Comparison of ENCODE assay signal across 1 cellular context in the genomic region with DNA sequence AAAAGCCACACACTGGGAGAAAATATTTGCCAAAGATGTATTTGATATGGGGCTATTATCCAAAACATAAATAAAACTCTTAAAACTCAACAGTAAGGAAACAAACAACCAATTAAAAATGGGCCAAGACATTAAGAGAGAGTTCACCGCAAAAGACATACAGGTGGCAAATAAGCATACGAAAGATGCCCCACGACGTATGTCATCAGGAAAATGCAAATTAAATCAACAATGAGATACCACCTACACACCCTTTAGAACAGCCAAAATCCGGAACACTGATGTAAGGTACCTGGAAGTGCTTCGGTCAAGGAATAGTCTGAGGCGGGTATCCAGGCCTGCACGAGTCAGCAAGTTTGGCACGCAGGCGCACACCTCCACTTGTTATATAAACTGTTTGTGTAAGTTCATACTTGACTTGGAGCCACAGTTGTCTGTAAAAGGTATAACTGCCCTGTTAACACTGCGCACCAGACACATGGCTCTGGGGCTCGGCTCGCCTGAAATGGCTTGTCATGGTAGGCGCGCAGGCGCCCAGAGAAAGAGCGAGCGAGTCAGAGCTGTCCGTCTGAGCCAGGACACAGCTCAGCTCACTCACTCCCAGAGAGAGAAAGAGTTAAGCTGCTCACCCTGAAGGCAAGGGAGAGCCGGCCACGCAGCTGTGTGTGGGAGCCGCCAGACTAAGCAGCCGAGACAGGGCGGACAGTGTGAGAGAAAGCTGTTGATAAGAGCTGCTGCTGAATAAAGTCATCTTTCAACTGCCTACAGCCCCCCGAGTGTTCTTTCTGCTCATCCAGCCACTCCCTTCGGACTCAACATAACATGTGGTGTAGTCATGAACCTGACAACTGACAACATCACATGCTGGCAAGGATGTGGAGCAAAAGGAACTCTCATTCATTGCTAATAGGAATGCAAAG.
TF ChIP-seq lines count a peak whose summit lies in the region.

No MANE protein-coding gene starts in this region.

TF ChIP-seq in K562, 482 proteins besides CTCF, POLR2A, EP300 and RAD21 (continued from another document and continues in another):
- no peak for TF ChIP-seq ZNF318 (IDR thresholded peaks at IDR 0.05; ENCODE audit: borderline replicate concordance in 1 of 2, low read depth in 1 of 2)
- no peak for TF ChIP-seq TEAD2 (tag; IDR thresholded peaks at IDR 0.05)
- no peak for TF ChIP-seq DDX20 (tag; IDR thresholded peaks at IDR 0.05; ENCODE audit: low read depth)
- TF ChIP-seq, protein P1, sequence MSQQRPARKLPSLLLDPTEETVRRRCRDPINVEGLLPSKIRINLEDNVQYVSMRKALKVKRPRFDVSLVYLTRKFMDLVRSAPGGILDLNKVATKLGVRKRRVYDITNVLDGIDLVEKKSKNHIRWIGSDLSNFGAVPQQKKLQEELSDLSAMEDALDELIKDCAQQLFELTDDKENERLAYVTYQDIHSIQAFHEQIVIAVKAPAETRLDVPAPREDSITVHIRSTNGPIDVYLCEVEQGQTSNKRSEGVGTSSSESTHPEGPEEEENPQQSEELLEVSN (IDR thresholded peaks at IDR 0.05; ENCODE audit: borderline replicate concordance in 1 of 2, extremely low read depth in 1 of 2, insufficient read depth in 1 of 2, insufficient read length in 1 of 2, low read depth in 1 of 2, low read length in 1 of 2, poor library complexity in 1 of 2, severe bottlenecking in 1 of 2), result peak; percentile 24 to 41
- no peak for TF ChIP-seq ZNF507 (tag; conservative IDR thresholded peaks at IDR 0.05)
- no peak for TF ChIP-seq KAT7 (CRISPR knock-in tag; IDR thresholded peaks at IDR 0.05; ENCODE audit: borderline replicate concordance)
- peak; percentile 98 for TF ChIP-seq TFAP4 (CRISPR knock-in tag; IDR thresholded peaks at IDR 0.05; ENCODE audit: borderline replicate concordance)
- peak in 1 of 2 experiments; percentile 77; a peak in 1 of 4 replicates for TF ChIP-seq UBTF (IDR thresholded peaks at IDR 0.05; ENCODE audit: borderline replicate concordance in 1 of 2, low read depth in 2 of 2, low read length in 2 of 2)
- peak; percentile 39; the same call in 1 of the 2 replicates for TF ChIP-seq ZNF584 (CRISPR knock-in tag; IDR thresholded peaks at IDR 0.05; ENCODE audit: low read depth)
- TF ChIP-seq POLR2AphosphoS5 (IDR thresholded peaks at IDR 0.05; ENCODE audit: control insufficient read depth, insufficient read depth, low read depth, low read length), result peak; percentile 83
- peak; percentile 71 for TF ChIP-seq CXXC5 (CRISPR knock-in tag; IDR thresholded peaks at IDR 0.05)
- TF ChIP-seq ZNF431 (CRISPR knock-in tag; IDR thresholded peaks at IDR 0.05), result peak; percentile 79; the same call in 1 of the 2 replicates
- peak; percentile 52 for TF ChIP-seq PRDM10 (IDR thresholded peaks at IDR 0.05; ENCODE audit: partially characterized antibody)
- TF ChIP-seq, protein P2, sequence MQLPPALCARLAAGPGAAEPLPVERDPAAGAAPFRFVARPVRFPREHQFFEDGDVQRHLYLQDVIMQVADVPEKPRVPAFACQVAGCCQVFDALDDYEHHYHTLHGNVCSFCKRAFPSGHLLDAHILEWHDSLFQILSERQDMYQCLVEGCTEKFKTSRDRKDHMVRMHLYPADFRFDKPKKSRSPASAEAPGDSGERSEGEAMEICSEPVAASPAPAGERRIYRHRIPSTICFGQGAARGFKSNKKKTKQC (CRISPR knock-in tag; IDR thresholded peaks at IDR 0.05), result 0 out of 2 replicates have a peak, but pooled peaks have one; percentile 46
- TF ChIP-seq MXD1 (CRISPR knock-in tag; IDR thresholded peaks at IDR 0.05; ENCODE audit: borderline replicate concordance, poor library complexity, severe bottlenecking), result no peak
- no peak for TF ChIP-seq ILK (tag; IDR thresholded peaks at IDR 0.05; ENCODE audit: borderline replicate concordance, low read depth)
- TF ChIP-seq DMBX1 (CRISPR knock-in tag; IDR thresholded peaks at IDR 0.05; ENCODE audit: borderline replicate concordance), result 0 out of 2 replicates have a peak, but pooled peaks have one; percentile 3
- no peak for TF ChIP-seq HDAC6 (IDR thresholded peaks at IDR 0.05; ENCODE audit: low read depth, low read length)
- TF ChIP-seq SMARCA5 (IDR thresholded peaks at IDR 0.05), result peak; percentile 33; the same call in 1 of the 2 replicates
- no peak for TF ChIP-seq EZH2 (IDR thresholded peaks at IDR 0.05; ENCODE audit: borderline replicate concordance, low read depth, low read length)
- no peak for TF ChIP-seq ZBTB8A (IDR thresholded peaks at IDR 0.05; ENCODE audit: partially characterized antibody)
- TF ChIP-seq HNRNPLL (IDR thresholded peaks at IDR 0.05; ENCODE audit: low read depth, low read length, poor library complexity, severe bottlenecking), result no peak
- TF ChIP-seq SMAD4 (CRISPR knock-in tag; conservative IDR thresholded peaks at IDR 0.05), result peak; percentile 99
- peak; percentile 56; the same call in 1 of the 2 replicates for TF ChIP-seq KLF1 (tag; IDR thresholded peaks at IDR 0.05)
- TF ChIP-seq NFE2 (IDR thresholded peaks at IDR 0.05; ENCODE audit: low read depth), result peak; percentile 99
- TF ChIP-seq LCOR (CRISPR knock-in tag; IDR thresholded peaks at IDR 0.05), result peak; percentile 73
- TF ChIP-seq CSDE1 (IDR thresholded peaks at IDR 0.05), result peak in 1 of 2 experiments; percentile 12; a peak in 1 of 4 replicates
